ENCODE assay signal across 8 cellular contexts in genomic region chr7:134710854-134711624, GRCh38.
DNase-seq lines count a peak whose midpoint lies in the region; ATAC-seq and TF ChIP-seq lines count a peak whose summit lies in the region.

No MANE protein-coding gene starts in this region.

- WGBS in gastroesophageal sphincter (ENCODE audit: low coverage in 1 of 2), 2 donors = 34 to 47% methylated on average over 3 to 6 of the region's 9 CpGs

- H3K27me3 ChIP-seq in gastroesophageal sphincter (no peaks in the 10 kb centered on the region), HAP-1 (ENCODE audit: low read depth) (no peaks in the 10 kb centered on the region)

- H3K36me3 ChIP-seq in gastroesophageal sphincter = no peaks in the 10 kb centered on the region
- no peaks in the 10 kb centered on the region for H3K36me3 ChIP-seq in HAP-1 (replicated peaks)

- H3K4me3 ChIP-seq in Jurkat, Clone E6-1 (ENCODE audit: low read length) = no peak overlapping the region
- H3K4me3 ChIP-seq in gastroesophageal sphincter (no peak overlapping the region), HAP-1 (no peak overlapping the region)

- TF ChIP-seq EP300 in gastroesophageal sphincter (IDR thresholded peaks at IDR 0.05) = no peak

- no peak for TF ChIP-seq POLR2A in gastroesophageal sphincter (IDR thresholded peaks at IDR 0.05)

- DNase-seq in Jurkat, Clone E6-1 (ENCODE audit: low read depth, low spot score) = peak; percentile 60
- DNase-seq in activated T-cell treated with anti-CD3 and anti-CD28 coated beads for 1 hour (ENCODE audit: low read depth) (peak; percentile 20), OCI-M2 (lab: John Stamatoyannopoulos, UW; ENCODE audit: unreplicated experiment) (no peak), HAP-1 (ENCODE audit: low spot score in 2 of 2) (no peak)
- DNase-seq in stimulated activated CD4-positive, alpha-beta T cell treated with anti-CD3 and anti-CD28 coated beads, TNF-alpha, amount 100 ng/mL, for 48 hours (ENCODE audit: low read depth in 3 of 3) = peak; percentile 20 to 46 (median 32)

- in situ Hi-C loops in HAP-1 (cut with MboI; ENCODE audit: low sequenced_read_pairs) = no loop called here

- ATAC-seq in gastroesophageal sphincter = peak; percentile 42
- ATAC-seq in HG03469 (IDR thresholded peaks at IDR 0.05; ENCODE audit: unreplicated experiment) = no peak
- ATAC-seq in GM18519 (IDR thresholded peaks at IDR 0.05; ENCODE audit: low FRiP score, unreplicated experiment) = no peak

- no peak for TF ChIP-seq CTCF in gastroesophageal sphincter (IDR thresholded peaks at IDR 0.05)

- H3K4me1 ChIP-seq in gastroesophageal sphincter (peaks cover 3 to 46% (median 7%) of the 10 kb centered on the region in 3 donors), HAP-1 (peaks cover 25% of the 10 kb centered on the region)

- H3K9me3 ChIP-seq in gastroesophageal sphincter = no peaks in the 10 kb centered on the region
- H3K9me3 ChIP-seq in HAP-1 = no peaks in the 10 kb centered on the region

- H3K27ac ChIP-seq in gastroesophageal sphincter = peak overlapping the region; percentile 45 to 81 (median 78)

Comparison
In these comparisons a context has a peak if more than half of its experiments do, and no peak if none do; other contexts are left out.
1. DNase-seq: peak in Jurkat, Clone E6-1 (single experiment), activated T-cell treated with anti-CD3 and anti-CD28 coated beads for 1 hour (single experiment) and stimulated activated CD4-positive, alpha-beta T cell treated with anti-CD3 and anti-CD28 coated beads, TNF-alpha, amount 100 ng/mL, for 48 hours (3 of 3); none in OCI-M2 (single experiment) and HAP-1 (0 of 2).